9 cellular contexts compared by ENCODE assay signal in genomic region chr5:149581192-149581861, GRCh38. TPM values are rescaled to one million over a fixed set of nuclear protein-coding genes. Genes with fewer than 3 reads are reported as not detected.
DNase-seq lines count a peak whose midpoint lies in the region; ATAC-seq and TF ChIP-seq lines count a peak whose summit lies in the region.
"Had no signal": no experiment of that assay in that cellular context is flagged by ENCODE, and none has a peak within 500 bp of the region (broad histone marks: within the 10 kb centered on the region; RNA-seq: fewer than 3 reads in every experiment).

A gene with protein sequence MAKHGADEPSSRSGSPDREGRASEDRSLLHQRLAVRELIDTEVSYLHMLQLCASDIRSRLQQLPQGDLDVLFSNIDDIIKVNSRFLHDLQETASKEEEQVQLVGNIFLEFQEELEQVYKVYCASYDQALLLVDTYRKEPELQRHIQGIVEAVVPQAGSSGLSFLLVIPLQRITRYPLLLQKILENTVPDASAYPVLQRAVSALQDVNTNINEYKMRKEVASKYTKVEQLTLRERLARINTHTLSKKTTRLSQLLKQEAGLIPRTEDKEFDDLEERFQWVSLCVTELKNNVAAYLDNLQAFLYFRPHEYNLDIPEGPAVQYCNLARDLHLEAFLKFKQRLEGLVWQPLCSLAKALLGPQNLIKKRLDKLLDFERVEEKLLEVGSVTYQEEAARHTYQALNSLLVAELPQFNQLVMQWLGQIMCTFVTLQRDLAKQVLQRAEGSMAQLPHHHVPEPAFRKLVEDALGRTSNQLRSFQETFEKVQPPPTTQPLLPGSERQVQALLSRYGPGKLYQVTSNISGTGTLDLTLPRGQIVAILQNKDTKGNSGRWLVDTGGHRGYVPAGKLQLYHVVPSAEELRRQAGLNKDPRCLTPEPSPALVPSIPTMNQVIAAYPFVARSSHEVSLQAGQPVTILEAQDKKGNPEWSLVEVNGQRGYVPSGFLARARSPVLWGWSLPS (plus strand): TSS chr5:149581498. CDS start chr5:149597770, 16,272 bp downstream.

- no TSS peak for BruUV-seq in PC-3 (replicated peaks; lab: Mats Ljungman, UMichigan)

- H3K27ac ChIP-seq in PC-3 (ENCODE audit: low read length) = peak within 1 kb of the TSS; percentile 21
- peak within 1 kb of the TSS; percentile 98 for H3K27ac ChIP-seq in temporal lobe (ENCODE audit: low read depth, low read length)

- no peaks in the 10 kb centered on the region for H3K9me3 ChIP-seq in PC-3 (ENCODE audit: low read length)

- H3K27ac Mint-ChIP-seq in activated naive CD4-positive, alpha-beta T cell treated with anti-CD3 and anti-CD28 coated beads, Interleukin-2, amount 50 U/mL, for 24 hours = peak within 1 kb of the TSS; percentile 35

- peaks cover 20% of the 10 kb centered on the region for H3K4me1 ChIP-seq in PC-3 (ENCODE audit: insufficient read depth, low read length)

- H3K4me3 Mint-ChIP-seq in activated naive CD4-positive, alpha-beta T cell treated with anti-CD3 and anti-CD28 coated beads, Interleukin-2, amount 50 U/mL, for 24 hours = peak within 1 kb of the TSS; percentile 82

- H3K9me3 Mint-ChIP-seq in activated naive CD4-positive, alpha-beta T cell treated with anti-CD3 and anti-CD28 coated beads, Interleukin-2, amount 50 U/mL, for 24 hours = no peaks in the 10 kb centered on the region

- H3K36me3 Mint-ChIP-seq in activated naive CD4-positive, alpha-beta T cell treated with anti-CD3 and anti-CD28 coated beads, Interleukin-2, amount 50 U/mL, for 24 hours = no peaks in the 10 kb centered on the region

- H2AFZ ChIP-seq in PC-3 (ENCODE audit: low read length) = peak within 1 kb of the TSS; percentile 93

- intact Hi-C loops in PC-3 (cut with micrococcal nuclease) (loop anchor here (1.0 kb wide), 1 partner anchor 37 kb away; no protein-coding TSS in a partner anchor), head of caudate nucleus (cut with DNase I) (no loop called here)

- TF ChIP-seq POLR2A in GM18505 (IDR thresholded peaks at IDR 0.05; ENCODE audit: borderline replicate concordance, extremely low read depth, insufficient read depth, insufficient read length) = no peak

- no peaks in the 10 kb centered on the region for H3K79me2 ChIP-seq in PC-3 (ENCODE audit: low read length)

- CTCF ChIA-PET in PC-3 (lab: Charles Lee) = interaction anchor here (0.7 kb wide), 1 partner anchor 37 kb away, joined by 4 read pairs; no protein-coding TSS in a partner anchor

- peak within 1 kb of the TSS; percentile 90 for H3K4me2 ChIP-seq in PC-3 (ENCODE audit: low read length)

- H3K9me2 ChIP-seq in PC-3 (replicated peaks; ENCODE audit: low read length) = no peaks in the 10 kb centered on the region

- ATAC-seq in PC-3 (peak; percentile 70), GM18505 (IDR thresholded peaks at IDR 0.05; ENCODE audit: unreplicated experiment) (no peak)

- peak; percentile 10 for DNase-seq in NCI-H1436 (lab: John Stamatoyannopoulos, UW)
- DNase-seq in NCI-H1436 treated with DMSO at 0.1 percent for 48 hours (lab: John Stamatoyannopoulos, UW) = no peak
- DNase-seq in PC-3 = peak; percentile 81
- peak; percentile 86 to 97 (median 94) for DNase-seq in head of caudate nucleus
- DNase-seq in nucleus accumbens (lab: John Stamatoyannopoulos, UW) = peak in 55 of 56 donors; percentile 31 to 94 (median 84)
- DNase-seq: DND-41 had no signal

- peak within 1 kb of the TSS; percentile 67 for H3K9ac ChIP-seq in PC-3 (ENCODE audit: low read length)

- H3K36me3 ChIP-seq in PC-3 (ENCODE audit: low read depth, low read length) = no peaks in the 10 kb centered on the region

- no peaks in the 10 kb centered on the region for H3F3A ChIP-seq in PC-3 (ENCODE audit: low read length, unreplicated experiment)

- H3K4me1 Mint-ChIP-seq in activated naive CD4-positive, alpha-beta T cell treated with anti-CD3 and anti-CD28 coated beads, Interleukin-2, amount 50 U/mL, for 24 hours = peaks cover 15% of the 10 kb centered on the region

- H4K20me1 ChIP-seq in PC-3 (ENCODE audit: low read length) = no peaks in the 10 kb centered on the region

- no peaks in the 10 kb centered on the region for H3K27me3 ChIP-seq in PC-3 (ENCODE audit: low read length)

- TF ChIP-seq CTCF in PC-3 (conservative IDR thresholded peaks at IDR 0.05; ENCODE audit: low read depth, low read length) = peak; percentile 12; the same call in 1 of the 2 replicates

- POLR2A ChIA-PET in PC-3 (lab: Charles Lee; ENCODE audit: unreplicated experiment) = no interaction called here

- peak within 1 kb of the TSS; percentile 69 for H3K4me3 ChIP-seq in PC-3 (ENCODE audit: low read length)

- no peaks in the 10 kb centered on the region for H3K27me3 Mint-ChIP-seq in activated naive CD4-positive, alpha-beta T cell treated with anti-CD3 and anti-CD28 coated beads, Interleukin-2, amount 50 U/mL, for 24 hours

RNA-seq across cellular contexts. Expression of the gene that starts here (rescaled TPM):
- 5.2 and 6.5 TPM in 2 replicates for total RNA-seq in PC-3 (2014; rRNA removed)
- 0.49 TPM for total RNA-seq in temporal lobe
